In the genomic region with DNA sequence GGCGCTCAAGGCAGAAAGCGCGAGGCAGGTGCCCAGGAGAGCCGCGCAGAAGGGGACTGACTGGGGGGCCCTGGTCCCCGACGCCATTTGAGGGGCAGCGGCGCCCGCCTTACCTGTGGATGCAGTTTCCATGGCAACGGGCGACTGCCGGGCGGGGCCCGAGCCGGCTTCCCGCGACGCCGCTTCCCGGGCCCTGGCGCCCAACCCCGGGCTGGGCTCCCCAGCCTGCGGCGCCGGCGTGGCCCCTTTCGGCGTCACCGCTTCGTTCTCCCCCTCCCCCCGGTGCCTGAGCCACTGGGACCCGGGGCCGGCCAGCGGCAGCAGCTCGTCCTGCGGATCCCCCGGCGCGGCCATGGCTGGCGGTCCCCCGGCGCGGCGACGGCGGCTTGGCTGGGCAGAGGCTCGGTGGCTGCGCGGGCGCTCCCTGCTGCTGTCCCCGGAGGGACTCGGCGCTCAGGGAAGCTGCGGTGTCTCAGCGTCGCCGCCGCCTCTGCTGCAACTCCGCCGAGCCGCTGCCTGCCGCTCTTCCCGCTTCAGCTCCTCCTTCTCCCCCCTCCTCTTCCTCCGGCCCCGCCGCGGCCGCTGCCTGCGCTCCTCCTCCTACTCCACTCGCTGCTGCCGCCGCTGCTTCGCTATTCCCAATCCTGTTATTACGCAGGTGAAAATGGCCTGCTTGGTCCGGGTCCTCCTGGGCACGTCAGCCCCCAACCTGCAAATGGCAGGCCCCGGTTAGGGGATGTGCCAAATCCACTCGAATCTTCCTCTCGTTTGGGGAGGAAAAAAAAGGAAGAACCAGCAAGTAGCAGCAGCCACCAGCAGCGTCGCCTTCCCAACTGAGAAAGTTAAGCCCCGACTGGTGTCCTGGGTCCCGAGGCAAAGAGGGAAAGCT, we compare ENCODE assay signal across 8 cellular contexts. TPM values are rescaled to one million over a fixed set of nuclear protein-coding genes. Genes with fewer than 3 reads are reported as not detected.
A peak's percentile ranks its signal among the peaks of the same experiment; 100 is the strongest.
DNase-seq lines count a peak whose midpoint lies in the region; ATAC-seq and TF ChIP-seq lines count a peak whose summit lies in the region.

A gene with protein sequence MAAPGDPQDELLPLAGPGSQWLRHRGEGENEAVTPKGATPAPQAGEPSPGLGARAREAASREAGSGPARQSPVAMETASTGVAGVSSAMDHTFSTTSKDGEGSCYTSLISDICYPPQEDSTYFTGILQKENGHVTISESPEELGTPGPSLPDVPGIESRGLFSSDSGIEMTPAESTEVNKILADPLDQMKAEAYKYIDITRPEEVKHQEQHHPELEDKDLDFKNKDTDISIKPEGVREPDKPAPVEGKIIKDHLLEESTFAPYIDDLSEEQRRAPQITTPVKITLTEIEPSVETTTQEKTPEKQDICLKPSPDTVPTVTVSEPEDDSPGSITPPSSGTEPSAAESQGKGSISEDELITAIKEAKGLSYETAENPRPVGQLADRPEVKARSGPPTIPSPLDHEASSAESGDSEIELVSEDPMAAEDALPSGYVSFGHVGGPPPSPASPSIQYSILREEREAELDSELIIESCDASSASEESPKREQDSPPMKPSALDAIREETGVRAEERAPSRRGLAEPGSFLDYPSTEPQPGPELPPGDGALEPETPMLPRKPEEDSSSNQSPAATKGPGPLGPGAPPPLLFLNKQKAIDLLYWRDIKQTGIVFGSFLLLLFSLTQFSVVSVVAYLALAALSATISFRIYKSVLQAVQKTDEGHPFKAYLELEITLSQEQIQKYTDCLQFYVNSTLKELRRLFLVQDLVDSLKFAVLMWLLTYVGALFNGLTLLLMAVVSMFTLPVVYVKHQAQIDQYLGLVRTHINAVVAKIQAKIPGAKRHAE (minus strand): TSS at position 500 of the 889 bp plus-strand sequence. CDS start 146 bp downstream, at position 354.

- no peak for TF ChIP-seq CTCF in GM13977 (IDR thresholded peaks at IDR 0.05; ENCODE audit: extremely low read depth, insufficient read depth, missing control alignments)

- intact Hi-C loops in activated T-helper 2 cell treated with anti-CD3 and anti-CD28 coated beads, Interferon-gamma antibody, Interleukin-2, Interleukin-4, amounts not matched to agents 10 μg/mL and 5 μg/mL and 100 μg/mL, durations not matched to agents 14 hours and 24 hours and 36 hours (cut with micrococcal nuclease), result no loop called here
- intact Hi-C loops in Right ventricle myocardium inferior (cut with DNase I), result no loop called here

- peaks cover 4% of the 10 kb centered on the region for H3K4me1 Mint-ChIP-seq in activated T-helper 2 cell treated with anti-CD3 and anti-CD28 coated beads, Interferon-gamma antibody, Interleukin-2, Interleukin-4, amounts not matched to agents 10 μg/mL and 5 μg/mL and 100 μg/mL, durations not matched to agents 14 hours and 24 hours and 36 hours (ENCODE audit: low read depth)

- no peaks in the 10 kb centered on the region for H3K9me3 ChIP-seq in neuron (ENCODE audit: low read length)

- H3K27ac Mint-ChIP-seq in activated T-helper 2 cell treated with anti-CD3 and anti-CD28 coated beads, Interferon-gamma antibody, Interleukin-2, Interleukin-4, amounts not matched to agents 10 μg/mL and 5 μg/mL and 100 μg/mL, durations not matched to agents 14 hours and 24 hours and 36 hours, result no peak within 1 kb of the TSS

- peaks cover 48% of the 10 kb centered on the region for H3K27me3 Mint-ChIP-seq in activated T-helper 2 cell treated with anti-CD3 and anti-CD28 coated beads, Interferon-gamma antibody, Interleukin-2, Interleukin-4, amounts not matched to agents 10 μg/mL and 5 μg/mL and 100 μg/mL, durations not matched to agents 14 hours and 24 hours and 36 hours (ENCODE audit: low read depth)

- peak within 1 kb of the TSS; percentile 57 for H3K4me3 ChIP-seq in neuron (ENCODE audit: low read length)

- ATAC-seq in HG03175 (IDR thresholded peaks at IDR 0.05; ENCODE audit: unreplicated experiment) (peak; percentile 54), Right ventricle myocardium inferior (peak; percentile 80)

- peaks cover 15% of the 10 kb centered on the region for H3K4me1 ChIP-seq in neuron (ENCODE audit: insufficient read depth, low read length)

- in situ Hi-C loops in ACHN (cut with HindIII; ENCODE audit: low pct_ligation_motif_present, low pct_unique_long_range_greater_than_20kb, low sequenced_read_pairs), result no loop called here
- in situ Hi-C loops in GM13977 (cut with MboI; ENCODE audit: low pct_unique_long_range_greater_than_20kb, low sequenced_read_pairs, unreplicated experiment), result no loop called here

- H3K4me3 Mint-ChIP-seq in activated T-helper 2 cell treated with anti-CD3 and anti-CD28 coated beads, Interferon-gamma antibody, Interleukin-2, Interleukin-4, amounts not matched to agents 10 μg/mL and 5 μg/mL and 100 μg/mL, durations not matched to agents 14 hours and 24 hours and 36 hours (ENCODE audit: low read depth), result peak within 1 kb of the TSS; percentile 77

- no peaks in the 10 kb centered on the region for H3K36me3 Mint-ChIP-seq in activated T-helper 2 cell treated with anti-CD3 and anti-CD28 coated beads, Interferon-gamma antibody, Interleukin-2, Interleukin-4, amounts not matched to agents 10 μg/mL and 5 μg/mL and 100 μg/mL, durations not matched to agents 14 hours and 24 hours and 36 hours (ENCODE audit: low read depth)

- peak within 1 kb of the TSS; percentile 96 for H2AFZ ChIP-seq in neuron (ENCODE audit: low read depth, low read length)

- H3K9me3 Mint-ChIP-seq in activated T-helper 2 cell treated with anti-CD3 and anti-CD28 coated beads, Interferon-gamma antibody, Interleukin-2, Interleukin-4, amounts not matched to agents 10 μg/mL and 5 μg/mL and 100 μg/mL, durations not matched to agents 14 hours and 24 hours and 36 hours, result no peaks in the 10 kb centered on the region

- peaks cover 53% of the 10 kb centered on the region for H3K27me3 ChIP-seq in neuron (ENCODE audit: insufficient read depth, low read length)

- H3K36me3 ChIP-seq in neuron (ENCODE audit: insufficient read depth, low read length), result no peaks in the 10 kb centered on the region

- DNase-seq in ACHN (peak; percentile 29), GM13977 (ENCODE audit: low spot score) (peak; percentile 52), NCI-H69 (lab: John Stamatoyannopoulos, UW) (peak; percentile 87), Right ventricle myocardium inferior (ENCODE audit: missing footprints) (peak; percentile 85)
- DNase-seq in activated T-helper 2 cell treated with anti-CD3 and anti-CD28 coated beads, Interferon-gamma antibody, Interleukin-2, Interleukin-4, amounts not matched to agents 10 μg/mL and 5 μg/mL and 100 μg/mL, durations not matched to agents 14 hours and 24 hours and 36 hours (ENCODE audit: low spot score), result no peak
- no peak for DNase-seq in stimulated activated naive CD4-positive, alpha-beta T cell (lab: John Stamatoyannopoulos, UW)

RNA-seq across cellular contexts. Expression of the gene that starts here (rescaled TPM):
- not detected in 2 replicates for total RNA-seq in activated T-helper 2 cell treated with anti-CD3 and anti-CD28 coated beads, Interferon-gamma antibody, Interleukin-2, Interleukin-4, amounts not matched to agents 10 μg/mL and 5 μg/mL and 100 μg/mL, durations not matched to agents 14 hours and 24 hours and 36 hours
- total RNA-seq in Right ventricle myocardium inferior, result 1.6 TPM

Comparison
In these comparisons a context has a peak if more than half of its experiments do, and no peak if none do; other contexts are left out.
1. DNase-seq: peak in ACHN (single experiment), GM13977 (single experiment), NCI-H69 (single experiment) and Right ventricle myocardium inferior (single experiment); none in activated T-helper 2 cell treated with anti-CD3 and anti-CD28 coated beads, Interferon-gamma antibody, Interleukin-2, Interleukin-4, amounts not matched to agents 10 μg/mL and 5 μg/mL and 100 μg/mL, durations not matched to agents 14 hours and 24 hours and 36 hours (single experiment) and stimulated activated naive CD4-positive, alpha-beta T cell (0 of 6).